9 cellular contexts compared by ENCODE assay signal in genomic region chr12:2804390-2805145, GRCh38. TPM values are rescaled to one million over a fixed set of nuclear protein-coding genes. Genes with fewer than 3 reads are reported as not detected.
DNase-seq lines count a peak whose midpoint lies in the region; ATAC-seq and TF ChIP-seq lines count a peak whose summit lies in the region.
"Had no signal": no experiment of that assay in that cellular context is flagged by ENCODE, and none has a peak within 500 bp of the region (broad histone marks: within the 10 kb centered on the region; RNA-seq: fewer than 3 reads in every experiment).

No MANE protein-coding gene starts in this region.

- ATAC-seq in HG03045 (IDR thresholded peaks at IDR 0.05; ENCODE audit: unreplicated experiment), result no peak

- no peak overlapping the region for H2AFZ ChIP-seq in ACC112 (ENCODE audit: low read length, unreplicated experiment)

- no peaks in the 10 kb centered on the region for H3K9me3 Mint-ChIP-seq in HFFc6
- H3K9me3 Mint-ChIP-seq: H9 had no signal

- no peaks in the 10 kb centered on the region for H3K27me3 ChIP-seq in ACC112 (ENCODE audit: insufficient read depth, low read length)

- H3K4me1 ChIP-seq in ACC112 (ENCODE audit: control insufficient read depth, insufficient read depth, low read length, unreplicated experiment), result peaks cover 19% of the 10 kb centered on the region

- H3K79me2 ChIP-seq in ACC112 (ENCODE audit: control insufficient read depth, insufficient read depth, low read length, unreplicated experiment), result no peaks in the 10 kb centered on the region

- H3K27ac ChIP-seq in ACC112 (ENCODE audit: low read depth, low read length) (peak overlapping the region; percentile 44; the same call in 1 of the 2 replicates), coronary artery (peak overlapping the region; percentile 3 to 49)

- H3K4me3 ChIP-seq in ACC112 (ENCODE audit: low read depth, low read length) (no peak overlapping the region), coronary artery (no peak overlapping the region)

- H3K27ac Mint-ChIP-seq in HFFc6, result peak overlapping the region; percentile 68
- H3K27ac Mint-ChIP-seq: H9 had no signal

- peak; percentile 34 for DNase-seq in HFFc6
- no peak for DNase-seq in coronary artery (ENCODE audit: low spot score)
- DNase-seq in mesenteric fat pad (ENCODE audit: low spot score), result peak; percentile 84
- DNase-seq in NCI-H2196 treated with DMSO at 0.1 percent for 48 hours (lab: John Stamatoyannopoulos, UW; ENCODE audit: unreplicated experiment), result no peak
- no peak for DNase-seq in stimulated activated CD4-positive, alpha-beta T cell treated with anti-CD3 and anti-CD28 coated beads, Interleukin-12 subunit alpha, Interleukin-12 subunit beta, amount 100 ng/mL, for 4 hours
- DNase-seq in CD1c-positive myeloid dendritic cell (ENCODE audit: extremely low spot score), result no peak
- DNase-seq: H9 had no signal

- no peak for TF ChIP-seq CTCF in HFFc6 (IDR thresholded peaks at IDR 0.05)
- no peak for TF ChIP-seq CTCF in coronary artery (IDR thresholded peaks at IDR 0.05)

- no peak overlapping the region for H3K4me3 Mint-ChIP-seq in HFFc6
- H3K4me3 Mint-ChIP-seq: H9 had no signal

- peaks cover 22% of the 10 kb centered on the region; the same call in 1 of the 2 replicates for H3K36me3 ChIP-seq in ACC112 (ENCODE audit: insufficient read depth, low read length)

- peaks cover 12% of the 10 kb centered on the region for H3K4me1 Mint-ChIP-seq in HFFc6 (ENCODE audit: low read depth)
- H3K4me1 Mint-ChIP-seq: H9 had no signal

- peaks cover 20% of the 10 kb centered on the region for H3K36me3 Mint-ChIP-seq in HFFc6 (ENCODE audit: low read depth)

- no peaks in the 10 kb centered on the region; the same call in 1 of the 2 replicates for H3K27me3 Mint-ChIP-seq in HFFc6 (ENCODE audit: insufficient read depth)

RNA-seq across cellular contexts. Expression of gene ITFG2, which starts 7.9 kb away (rescaled TPM):
- total RNA-seq in HFFc6 (2021; fragmentation: NEBNext Ultra II Directional; extraction: Animal tissue kit (Norgen Biotek cat#: 25700)), result 10 to 100 TPM; 17.0 to 21.1 (median 19.6) TPM
- total RNA-seq in mesenteric fat pad, result 23.4 TPM

RNA-seq across cellular contexts. Expression of gene FKBP4, which starts 9.8 kb away (rescaled TPM):
- 100 to 1,000 TPM in 1 of 6 experiments, 10 to 100 TPM in 5; 62.3 to 105 (median 69.1) TPM for total RNA-seq in HFFc6 (2021; fragmentation: NEBNext Ultra II Directional; extraction: Animal tissue kit (Norgen Biotek cat#: 25700))
- 51.3 TPM for total RNA-seq in mesenteric fat pad

RNA-seq across cellular contexts. Expression of gene NRIP2, which starts 30.3 kb away (rescaled TPM):
- total RNA-seq in HFFc6 (2021; fragmentation: NEBNext Ultra II Directional; extraction: Animal tissue kit (Norgen Biotek cat#: 25700)), result not detected
- total RNA-seq in mesenteric fat pad, result 1.3 TPM

RNA-seq across cellular contexts. Expression of gene TEX52, which starts 52.3 kb away (rescaled TPM):
- not detected for total RNA-seq in HFFc6 (2021; fragmentation: NEBNext Ultra II Directional; extraction: Animal tissue kit (Norgen Biotek cat#: 25700))
- total RNA-seq in mesenteric fat pad, result not detected

Comparison
In these comparisons a context has a peak if more than half of its experiments do, and no peak if none do; other contexts are left out.
1. DNase-seq: peak in HFFc6 (single experiment) and mesenteric fat pad (single experiment); none in coronary artery (single experiment), NCI-H2196 treated with DMSO at 0.1 percent for 48 hours (single experiment), stimulated activated CD4-positive, alpha-beta T cell treated with anti-CD3 and anti-CD28 coated beads, Interleukin-12 subunit alpha, Interleukin-12 subunit beta, amount 100 ng/mL, for 4 hours (single experiment) and CD1c-positive myeloid dendritic cell (single experiment).